10 cellular contexts compared by ENCODE assay signal in the genomic region with DNA sequence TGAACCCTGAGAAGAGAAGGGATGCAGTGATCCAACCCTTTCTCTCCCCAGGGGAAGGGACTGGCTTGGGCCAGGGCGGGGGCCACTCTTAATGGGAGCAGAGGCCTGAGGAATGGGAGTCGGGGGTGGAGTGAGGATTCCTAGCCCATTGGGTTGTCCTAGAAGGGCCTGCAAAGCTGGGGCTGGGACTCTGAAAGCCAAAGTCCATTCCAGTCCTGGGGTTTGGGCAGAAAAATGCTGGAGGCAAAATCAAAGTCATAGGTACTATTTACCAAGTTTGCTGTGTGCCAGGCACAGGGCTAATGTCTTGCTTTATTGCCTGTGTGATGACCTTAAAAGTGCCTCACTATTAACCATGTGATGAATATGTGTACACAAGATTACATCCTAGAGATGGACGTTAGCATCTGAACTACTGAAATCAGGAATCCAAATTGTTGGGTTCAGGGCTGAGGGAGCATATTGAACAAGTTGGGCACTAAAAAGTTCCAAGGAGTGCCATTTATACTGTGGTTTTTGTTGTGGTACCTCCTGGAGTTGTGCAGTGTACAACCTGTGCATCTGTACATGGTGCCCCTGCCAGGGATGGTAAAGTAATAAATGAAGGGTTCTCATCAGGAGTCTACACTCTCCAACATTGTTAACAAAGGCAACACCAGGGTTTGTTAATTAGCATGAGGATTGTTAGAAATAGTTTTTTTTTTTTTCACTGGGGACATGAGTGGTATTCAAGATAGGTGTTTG.
"Had no signal": no experiment of that assay in that cellular context is flagged by ENCODE, and none has a peak within 500 bp of the region (broad histone marks: within the 10 kb centered on the region; RNA-seq: fewer than 3 reads in every experiment).

No MANE protein-coding gene starts in this region.

- H3K27me3 ChIP-seq: thyroid gland, uterus had no signal

- H3K4me3 ChIP-seq: thyroid gland, uterus had no signal

- FAIRE-seq: endometrium had no signal

- H3K27ac ChIP-seq: brain microvascular endothelial cell, thyroid gland, uterus had no signal

- DNase-seq: activated naive CD8-positive, alpha-beta T cell treated with anti-CD3 and anti-CD28 coated beads for 36 hours; activated T-cell treated with anti-CD3 and anti-CD28 coated beads for 4 hours; brain microvascular endothelial cell; left colon; stimulated activated CD4-positive, alpha-beta T cell treated with anti-CD3 and anti-CD28 coated beads, Interleukin-4, amount 100 ng/mL, for 4 hours; T-helper 9 cell; thyroid gland; uterus had no signal

- H3K36me3 ChIP-seq: brain microvascular endothelial cell, thyroid gland, uterus had no signal

- ATAC-seq: esophagus mucosa, left colon had no signal

- H3K9me3 ChIP-seq: thyroid gland, uterus had no signal
